In genomic region chr19:6530385-6531162, GRCh38 we compare ENCODE assay signal across 1 cellular context.
A peak's percentile ranks its signal among the peaks of the same experiment; 100 is the strongest.
TF ChIP-seq lines count a peak whose summit lies in the region.

TNFSF9 (plus strand) TSS chr19:6531026; CDS start chr19:6531037, 11 bp downstream.

TF ChIP-seq in HepG2, 621 proteins besides CTCF, POLR2A, EP300 and RAD21 (continued from another document and continues in another):
- TF ChIP-seq, protein P1, sequence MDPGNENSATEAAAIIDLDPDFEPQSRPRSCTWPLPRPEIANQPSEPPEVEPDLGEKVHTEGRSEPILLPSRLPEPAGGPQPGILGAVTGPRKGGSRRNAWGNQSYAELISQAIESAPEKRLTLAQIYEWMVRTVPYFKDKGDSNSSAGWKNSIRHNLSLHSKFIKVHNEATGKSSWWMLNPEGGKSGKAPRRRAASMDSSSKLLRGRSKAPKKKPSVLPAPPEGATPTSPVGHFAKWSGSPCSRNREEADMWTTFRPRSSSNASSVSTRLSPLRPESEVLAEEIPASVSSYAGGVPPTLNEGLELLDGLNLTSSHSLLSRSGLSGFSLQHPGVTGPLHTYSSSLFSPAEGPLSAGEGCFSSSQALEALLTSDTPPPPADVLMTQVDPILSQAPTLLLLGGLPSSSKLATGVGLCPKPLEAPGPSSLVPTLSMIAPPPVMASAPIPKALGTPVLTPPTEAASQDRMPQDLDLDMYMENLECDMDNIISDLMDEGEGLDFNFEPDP (CRISPR knock-in tag; conservative IDR thresholded peaks at IDR 0.05): no peak
- no peak for TF ChIP-seq ZNF44 (CRISPR knock-in tag; IDR thresholded peaks at IDR 0.05)
- no peak for TF ChIP-seq KDM6A (CRISPR knock-in tag; IDR thresholded peaks at IDR 0.05; ENCODE audit: low read depth)
- 0 out of 2 replicates have a peak, but pooled peaks have one; percentile 33 for TF ChIP-seq SIN3A (IDR thresholded peaks at IDR 0.05; ENCODE audit: borderline replicate concordance, low read depth, low read length)
- peak; percentile 61 for TF ChIP-seq THAP11 (CRISPR knock-in tag; IDR thresholded peaks at IDR 0.05)
- peak; percentile 48 for TF ChIP-seq TFE3 (CRISPR knock-in tag; IDR thresholded peaks at IDR 0.05)
- no peak for TF ChIP-seq WIZ (CRISPR knock-in tag; IDR thresholded peaks at IDR 0.05)
- no peak for TF ChIP-seq NFKBIZ (CRISPR knock-in tag; IDR thresholded peaks at IDR 0.05)
- TF ChIP-seq ZNF614 (CRISPR knock-in tag; IDR thresholded peaks at IDR 0.05; ENCODE audit: borderline replicate concordance): peak; percentile 32; the same call in 1 of the 2 replicates
- TF ChIP-seq KLF12 (CRISPR knock-in tag; IDR thresholded peaks at IDR 0.05; ENCODE audit: borderline replicate concordance): 0 out of 2 replicates have a peak, but pooled peaks have one; percentile 36
- TF ChIP-seq NPAS2 (CRISPR knock-in tag; IDR thresholded peaks at IDR 0.05; ENCODE audit: borderline replicate concordance): no peak
- peak; percentile 95 for TF ChIP-seq DRAP1 (CRISPR knock-in tag; IDR thresholded peaks at IDR 0.05)
- TF ChIP-seq SSRP1 (CRISPR knock-in tag; IDR thresholded peaks at IDR 0.05): no peak
- TF ChIP-seq SALL1 (CRISPR knock-in tag; IDR thresholded peaks at IDR 0.05): no peak; the same call in 1 of the 2 replicates
- TF ChIP-seq ZNF580 (CRISPR knock-in tag; IDR thresholded peaks at IDR 0.05; ENCODE audit: borderline replicate concordance, low read depth): no peak
- no peak for TF ChIP-seq SALL2 (CRISPR knock-in tag; IDR thresholded peaks at IDR 0.05)
- TF ChIP-seq DMTF1 (CRISPR knock-in tag; IDR thresholded peaks at IDR 0.05): no peak
- no peak for TF ChIP-seq PTBP1 (IDR thresholded peaks at IDR 0.05; ENCODE audit: low read depth, low read length, poor library complexity, severe bottlenecking)
- TF ChIP-seq, protein P2, sequence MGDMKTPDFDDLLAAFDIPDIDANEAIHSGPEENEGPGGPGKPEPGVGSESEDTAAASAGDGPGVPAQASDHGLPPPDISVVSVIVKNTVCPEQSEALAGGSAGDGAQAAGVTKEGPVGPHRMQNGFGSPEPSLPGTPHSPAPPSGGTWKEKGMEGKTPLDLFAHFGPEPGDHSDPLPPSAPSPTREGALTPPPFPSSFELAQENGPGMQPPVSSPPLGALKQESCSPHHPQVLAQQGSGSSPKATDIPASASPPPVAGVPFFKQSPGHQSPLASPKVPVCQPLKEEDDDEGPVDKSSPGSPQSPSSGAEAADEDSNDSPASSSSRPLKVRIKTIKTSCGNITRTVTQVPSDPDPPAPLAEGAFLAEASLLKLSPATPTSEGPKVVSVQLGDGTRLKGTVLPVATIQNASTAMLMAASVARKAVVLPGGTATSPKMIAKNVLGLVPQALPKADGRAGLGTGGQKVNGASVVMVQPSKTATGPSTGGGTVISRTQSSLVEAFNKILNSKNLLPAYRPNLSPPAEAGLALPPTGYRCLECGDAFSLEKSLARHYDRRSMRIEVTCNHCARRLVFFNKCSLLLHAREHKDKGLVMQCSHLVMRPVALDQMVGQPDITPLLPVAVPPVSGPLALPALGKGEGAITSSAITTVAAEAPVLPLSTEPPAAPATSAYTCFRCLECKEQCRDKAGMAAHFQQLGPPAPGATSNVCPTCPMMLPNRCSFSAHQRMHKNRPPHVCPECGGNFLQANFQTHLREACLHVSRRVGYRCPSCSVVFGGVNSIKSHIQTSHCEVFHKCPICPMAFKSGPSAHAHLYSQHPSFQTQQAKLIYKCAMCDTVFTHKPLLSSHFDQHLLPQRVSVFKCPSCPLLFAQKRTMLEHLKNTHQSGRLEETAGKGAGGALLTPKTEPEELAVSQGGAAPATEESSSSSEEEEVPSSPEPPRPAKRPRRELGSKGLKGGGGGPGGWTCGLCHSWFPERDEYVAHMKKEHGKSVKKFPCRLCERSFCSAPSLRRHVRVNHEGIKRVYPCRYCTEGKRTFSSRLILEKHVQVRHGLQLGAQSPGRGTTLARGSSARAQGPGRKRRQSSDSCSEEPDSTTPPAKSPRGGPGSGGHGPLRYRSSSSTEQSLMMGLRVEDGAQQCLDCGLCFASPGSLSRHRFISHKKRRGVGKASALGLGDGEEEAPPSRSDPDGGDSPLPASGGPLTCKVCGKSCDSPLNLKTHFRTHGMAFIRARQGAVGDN (CRISPR knock-in tag; IDR thresholded peaks at IDR 0.05): peak; percentile 80
- TF ChIP-seq ARNTL (CRISPR knock-in tag; IDR thresholded peaks at IDR 0.05): no peak
- peak; percentile 54; the same call in 1 of the 2 replicates for TF ChIP-seq ZFY (CRISPR knock-in tag; IDR thresholded peaks at IDR 0.05)
- TF ChIP-seq ZNF709 (CRISPR knock-in tag; IDR thresholded peaks at IDR 0.05): no peak
- no peak for TF ChIP-seq ATF7-NPFF (CRISPR knock-in tag; IDR thresholded peaks at IDR 0.05; ENCODE audit: low read depth)
- TF ChIP-seq NRL (CRISPR knock-in tag; IDR thresholded peaks at IDR 0.05; ENCODE audit: borderline replicate concordance): 0 out of 2 replicates have a peak, but pooled peaks have one; percentile 52
- TF ChIP-seq ZNF788 (CRISPR knock-in tag; IDR thresholded peaks at IDR 0.05; ENCODE audit: borderline replicate concordance): peak; percentile 40; the same call in 1 of the 2 replicates
- peak; percentile 59; the same call in 1 of the 2 replicates for TF ChIP-seq SP1 (IDR thresholded peaks at IDR 0.05)
- peak; percentile 89 for TF ChIP-seq SP1 (CRISPR knock-in tag; IDR thresholded peaks at IDR 0.05)
- TF ChIP-seq, protein P3, sequence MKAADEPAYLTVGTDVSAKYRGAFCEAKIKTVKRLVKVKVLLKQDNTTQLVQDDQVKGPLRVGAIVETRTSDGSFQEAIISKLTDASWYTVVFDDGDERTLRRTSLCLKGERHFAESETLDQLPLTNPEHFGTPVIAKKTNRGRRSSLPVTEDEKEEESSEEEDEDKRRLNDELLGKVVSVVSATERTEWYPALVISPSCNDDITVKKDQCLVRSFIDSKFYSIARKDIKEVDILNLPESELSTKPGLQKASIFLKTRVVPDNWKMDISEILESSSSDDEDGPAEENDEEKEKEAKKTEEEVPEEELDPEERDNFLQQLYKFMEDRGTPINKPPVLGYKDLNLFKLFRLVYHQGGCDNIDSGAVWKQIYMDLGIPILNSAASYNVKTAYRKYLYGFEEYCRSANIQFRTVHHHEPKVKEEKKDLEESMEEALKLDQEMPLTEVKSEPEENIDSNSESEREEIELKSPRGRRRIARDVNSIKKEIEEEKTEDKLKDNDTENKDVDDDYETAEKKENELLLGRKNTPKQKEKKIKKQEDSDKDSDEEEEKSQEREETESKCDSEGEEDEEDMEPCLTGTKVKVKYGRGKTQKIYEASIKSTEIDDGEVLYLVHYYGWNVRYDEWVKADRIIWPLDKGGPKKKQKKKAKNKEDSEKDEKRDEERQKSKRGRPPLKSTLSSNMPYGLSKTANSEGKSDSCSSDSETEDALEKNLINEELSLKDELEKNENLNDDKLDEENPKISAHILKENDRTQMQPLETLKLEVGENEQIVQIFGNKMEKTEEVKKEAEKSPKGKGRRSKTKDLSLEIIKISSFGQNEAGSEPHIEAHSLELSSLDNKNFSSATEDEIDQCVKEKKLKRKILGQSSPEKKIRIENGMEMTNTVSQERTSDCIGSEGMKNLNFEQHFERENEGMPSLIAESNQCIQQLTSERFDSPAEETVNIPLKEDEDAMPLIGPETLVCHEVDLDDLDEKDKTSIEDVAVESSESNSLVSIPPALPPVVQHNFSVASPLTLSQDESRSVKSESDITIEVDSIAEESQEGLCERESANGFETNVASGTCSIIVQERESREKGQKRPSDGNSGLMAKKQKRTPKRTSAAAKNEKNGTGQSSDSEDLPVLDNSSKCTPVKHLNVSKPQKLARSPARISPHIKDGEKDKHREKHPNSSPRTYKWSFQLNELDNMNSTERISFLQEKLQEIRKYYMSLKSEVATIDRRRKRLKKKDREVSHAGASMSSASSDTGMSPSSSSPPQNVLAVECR (CRISPR knock-in tag; IDR thresholded peaks at IDR 0.05; ENCODE audit: borderline replicate concordance): peak; percentile 33; the same call in 1 of the 2 replicates
- TF ChIP-seq, protein P4, sequence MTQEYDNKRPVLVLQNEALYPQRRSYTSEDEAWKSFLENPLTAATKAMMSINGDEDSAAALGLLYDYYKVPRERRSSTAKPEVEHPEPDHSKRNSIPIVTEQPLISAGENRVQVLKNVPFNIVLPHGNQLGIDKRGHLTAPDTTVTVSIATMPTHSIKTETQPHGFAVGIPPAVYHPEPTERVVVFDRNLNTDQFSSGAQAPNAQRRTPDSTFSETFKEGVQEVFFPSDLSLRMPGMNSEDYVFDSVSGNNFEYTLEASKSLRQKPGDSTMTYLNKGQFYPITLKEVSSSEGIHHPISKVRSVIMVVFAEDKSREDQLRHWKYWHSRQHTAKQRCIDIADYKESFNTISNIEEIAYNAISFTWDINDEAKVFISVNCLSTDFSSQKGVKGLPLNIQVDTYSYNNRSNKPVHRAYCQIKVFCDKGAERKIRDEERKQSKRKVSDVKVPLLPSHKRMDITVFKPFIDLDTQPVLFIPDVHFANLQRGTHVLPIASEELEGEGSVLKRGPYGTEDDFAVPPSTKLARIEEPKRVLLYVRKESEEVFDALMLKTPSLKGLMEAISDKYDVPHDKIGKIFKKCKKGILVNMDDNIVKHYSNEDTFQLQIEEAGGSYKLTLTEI (CRISPR knock-in tag; conservative IDR thresholded peaks at IDR 0.05): no peak
- TF ChIP-seq GATAD1 (CRISPR knock-in tag; IDR thresholded peaks at IDR 0.05): no peak
- TF ChIP-seq NR1H2 (CRISPR knock-in tag; IDR thresholded peaks at IDR 0.05; ENCODE audit: borderline replicate concordance, low read depth): no peak
- no peak for TF ChIP-seq NFIB (CRISPR knock-in tag; IDR thresholded peaks at IDR 0.05; ENCODE audit: borderline replicate concordance)
- peak; percentile 75 for TF ChIP-seq POLR2G (IDR thresholded peaks at IDR 0.05; ENCODE audit: low read depth, low read length)
- 0 out of 2 replicates have a peak, but pooled peaks have one; percentile 32 for TF ChIP-seq AHR (CRISPR knock-in tag; IDR thresholded peaks at IDR 0.05)
- TF ChIP-seq HMGXB3 (CRISPR knock-in tag; IDR thresholded peaks at IDR 0.05; ENCODE audit: borderline replicate concordance): 0 out of 2 replicates have a peak, but pooled peaks have one; percentile 19
